Comparison of ENCODE assay signal across 9 cellular contexts in the genomic region with DNA sequence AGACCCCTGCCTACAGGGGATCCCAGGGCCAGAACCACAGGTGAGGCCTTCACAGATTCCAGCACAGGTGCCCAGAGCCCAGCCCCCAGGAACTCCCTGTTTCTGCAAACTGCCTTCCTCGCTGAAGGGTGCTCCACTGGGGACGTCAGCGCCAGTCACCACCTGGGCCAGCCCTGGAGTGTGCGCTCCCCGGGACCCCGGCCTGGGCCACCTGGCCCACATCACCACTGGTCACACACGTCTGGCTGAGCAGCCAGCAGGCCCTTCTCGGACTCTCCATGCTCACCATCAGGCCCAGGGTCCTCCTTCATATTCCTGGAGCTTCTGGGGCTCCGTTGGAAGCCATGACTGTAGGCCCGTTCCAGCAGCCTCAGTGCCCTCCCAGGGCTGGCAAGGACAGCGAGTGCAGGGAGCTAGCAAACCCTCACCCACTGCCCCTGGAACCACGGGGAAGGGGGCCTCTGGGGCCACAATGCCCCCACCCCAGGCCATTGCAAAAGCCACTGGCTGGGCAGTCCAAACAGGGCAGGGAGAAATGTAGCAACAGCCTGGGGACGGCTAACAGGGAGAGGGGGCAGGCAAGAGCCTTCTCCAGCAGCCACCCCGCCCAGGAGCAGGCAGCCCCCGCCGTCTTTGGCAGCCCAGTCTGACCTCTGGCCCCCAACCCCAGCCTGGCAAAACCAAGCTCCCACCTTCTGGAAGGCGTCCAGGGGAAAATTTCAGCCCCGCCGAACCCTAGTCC. TPM values are rescaled to one million over a fixed set of nuclear protein-coding genes. Genes with fewer than 3 reads are reported as not detected.
DNase-seq lines count a peak whose midpoint lies in the region; ATAC-seq lines count a peak whose summit lies in the region.
"Had no signal": no experiment of that assay in that cellular context is flagged by ENCODE, and none has a peak within 500 bp of the region (broad histone marks: within the 10 kb centered on the region; RNA-seq: fewer than 3 reads in every experiment).

No MANE protein-coding gene starts in this region.

- H3K9me3 ChIP-seq in iPS-18c (ENCODE audit: control insufficient read depth, insufficient read depth, low read length) (no peaks in the 10 kb centered on the region), subcutaneous abdominal adipose tissue (ENCODE audit: control insufficient read depth in 5 of 5, low read length in 5 of 5) (no peaks in the 10 kb centered on the region)

- H3K4me1 ChIP-seq in subcutaneous abdominal adipose tissue (ENCODE audit: control insufficient read depth in 5 of 5, insufficient read depth in 5 of 5, low read length in 5 of 5): peaks cover 2 to 90% (median 88%) of the 10 kb centered on the region in 5 donors

- H3K9me3 Mint-ChIP-seq in T-helper 1 cell treated with Interleukin-12 subunit alpha and Interleukin-12 subunit beta and Interleukin-4 antibody, amounts not matched to agents 30 μg/mL and 1 μg/mL, for 36 hours: no peaks in the 10 kb centered on the region
- no peaks in the 10 kb centered on the region for H3K9me3 Mint-ChIP-seq in activated T-helper 2 cell treated with anti-CD3 and anti-CD28 coated beads, Interferon-gamma antibody, Interleukin-2, Interleukin-4, amounts not matched to agents 10 μg/mL and 5 μg/mL and 100 μg/mL, durations not matched to agents 14 hours and 24 hours and 36 hours

- H3K27me3 Mint-ChIP-seq in T-helper 1 cell treated with Interleukin-12 subunit alpha and Interleukin-12 subunit beta and Interleukin-4 antibody, amounts not matched to agents 30 μg/mL and 1 μg/mL, for 36 hours (ENCODE audit: low read depth): peaks cover 4% of the 10 kb centered on the region
- H3K27me3 Mint-ChIP-seq in activated T-helper 2 cell treated with anti-CD3 and anti-CD28 coated beads, Interferon-gamma antibody, Interleukin-2, Interleukin-4, amounts not matched to agents 10 μg/mL and 5 μg/mL and 100 μg/mL, durations not matched to agents 14 hours and 24 hours and 36 hours (ENCODE audit: low read depth): no peaks in the 10 kb centered on the region

- no peaks in the 10 kb centered on the region for H3K27me3 ChIP-seq in subcutaneous abdominal adipose tissue (ENCODE audit: control insufficient read depth in 5 of 5, insufficient read depth in 4 of 5, low read length in 5 of 5)

- no peaks in the 10 kb centered on the region for H3K36me3 Mint-ChIP-seq in T-helper 1 cell treated with Interleukin-12 subunit alpha and Interleukin-12 subunit beta and Interleukin-4 antibody, amounts not matched to agents 30 μg/mL and 1 μg/mL, for 36 hours (ENCODE audit: low read depth)
- no peaks in the 10 kb centered on the region for H3K36me3 Mint-ChIP-seq in activated T-helper 2 cell treated with anti-CD3 and anti-CD28 coated beads, Interferon-gamma antibody, Interleukin-2, Interleukin-4, amounts not matched to agents 10 μg/mL and 5 μg/mL and 100 μg/mL, durations not matched to agents 14 hours and 24 hours and 36 hours (ENCODE audit: low read depth)

- H3K27ac ChIP-seq in subcutaneous abdominal adipose tissue (ENCODE audit: low read depth, low read length): peak overlapping the region; percentile 86

- H3K27ac Mint-ChIP-seq in T-helper 1 cell treated with Interleukin-12 subunit alpha and Interleukin-12 subunit beta and Interleukin-4 antibody, amounts not matched to agents 30 μg/mL and 1 μg/mL, for 36 hours: no peak overlapping the region
- H3K27ac Mint-ChIP-seq in activated T-helper 2 cell treated with anti-CD3 and anti-CD28 coated beads, Interferon-gamma antibody, Interleukin-2, Interleukin-4, amounts not matched to agents 10 μg/mL and 5 μg/mL and 100 μg/mL, durations not matched to agents 14 hours and 24 hours and 36 hours: peak overlapping the region; percentile 38

- H3K4me3 ChIP-seq in iPS-18c (ENCODE audit: insufficient read depth, low read depth, low read length) (peak overlapping the region; percentile 71), subcutaneous abdominal adipose tissue (ENCODE audit: low read depth in 1 of 5, low read length in 5 of 5) (peak overlapping the region; percentile 60 to 93 (median 79))

- no peaks in the 10 kb centered on the region for H3K4me1 Mint-ChIP-seq in T-helper 1 cell treated with Interleukin-12 subunit alpha and Interleukin-12 subunit beta and Interleukin-4 antibody, amounts not matched to agents 30 μg/mL and 1 μg/mL, for 36 hours (ENCODE audit: low read depth)
- H3K4me1 Mint-ChIP-seq in activated T-helper 2 cell treated with anti-CD3 and anti-CD28 coated beads, Interferon-gamma antibody, Interleukin-2, Interleukin-4, amounts not matched to agents 10 μg/mL and 5 μg/mL and 100 μg/mL, durations not matched to agents 14 hours and 24 hours and 36 hours (ENCODE audit: low read depth): peaks cover 2% of the 10 kb centered on the region

- peak overlapping the region; percentile 75 for H3K4me3 Mint-ChIP-seq in T-helper 1 cell treated with Interleukin-12 subunit alpha and Interleukin-12 subunit beta and Interleukin-4 antibody, amounts not matched to agents 30 μg/mL and 1 μg/mL, for 36 hours
- peak overlapping the region; percentile 80 for H3K4me3 Mint-ChIP-seq in activated T-helper 2 cell treated with anti-CD3 and anti-CD28 coated beads, Interferon-gamma antibody, Interleukin-2, Interleukin-4, amounts not matched to agents 10 μg/mL and 5 μg/mL and 100 μg/mL, durations not matched to agents 14 hours and 24 hours and 36 hours (ENCODE audit: low read depth)

- peaks cover 0 to 8% (median 0%) of the 10 kb centered on the region in 5 donors for H3K36me3 ChIP-seq in subcutaneous abdominal adipose tissue (ENCODE audit: control insufficient read depth in 5 of 5, insufficient read depth in 5 of 5, low read length in 5 of 5)

- no peak for ATAC-seq in HG02970 (IDR thresholded peaks at IDR 0.05; ENCODE audit: low FRiP score, unreplicated experiment)

- peak overlapping the region in 4 of 5 donors; percentile 51 to 97 (median 88) for H3K9ac ChIP-seq in subcutaneous abdominal adipose tissue (ENCODE audit: low read length in 5 of 5)

- intact Hi-C loops in activated T-helper 2 cell treated with anti-CD3 and anti-CD28 coated beads, Interferon-gamma antibody, Interleukin-2, Interleukin-4, amounts not matched to agents 10 μg/mL and 5 μg/mL and 100 μg/mL, durations not matched to agents 14 hours and 24 hours and 36 hours (cut with micrococcal nuclease): no loop called here

- DNase-seq in T-helper 1 cell (no peak), RPMI8226 (no peak)
- DNase-seq in activated T-helper 2 cell treated with anti-CD3 and anti-CD28 coated beads, Interferon-gamma antibody, Interleukin-2, Interleukin-4, amounts not matched to agents 10 μg/mL and 5 μg/mL and 100 μg/mL, durations not matched to agents 14 hours and 24 hours and 36 hours (ENCODE audit: low spot score): no peak
- no peak for DNase-seq in stimulated activated CD4-positive, alpha-beta T cell treated with anti-CD3 and anti-CD28 coated beads, Interleukin-2, amount 100 ng/mL, for 24 hours

RNA-seq across cellular contexts. Expression of a gene that starts 1.3 kb away (rescaled TPM):
- total RNA-seq in activated T-helper 2 cell treated with anti-CD3 and anti-CD28 coated beads, Interferon-gamma antibody, Interleukin-2, Interleukin-4, amounts not matched to agents 10 μg/mL and 5 μg/mL and 100 μg/mL, durations not matched to agents 14 hours and 24 hours and 36 hours: 38.3 and 40.5 TPM in 2 replicates

RNA-seq across cellular contexts. Expression of a gene that starts 23.2 kb away (rescaled TPM):
- 2.6 and 2.8 TPM in 2 replicates for total RNA-seq in activated T-helper 2 cell treated with anti-CD3 and anti-CD28 coated beads, Interferon-gamma antibody, Interleukin-2, Interleukin-4, amounts not matched to agents 10 μg/mL and 5 μg/mL and 100 μg/mL, durations not matched to agents 14 hours and 24 hours and 36 hours

RNA-seq across cellular contexts. Expression of a gene that starts 26.4 kb away (rescaled TPM):
- 3.1 and 3.4 TPM in 2 replicates for total RNA-seq in activated T-helper 2 cell treated with anti-CD3 and anti-CD28 coated beads, Interferon-gamma antibody, Interleukin-2, Interleukin-4, amounts not matched to agents 10 μg/mL and 5 μg/mL and 100 μg/mL, durations not matched to agents 14 hours and 24 hours and 36 hours
- total RNA-seq: activated CD8-positive, alpha-beta memory T cell treated with anti-CD3 and anti-CD28 coated beads for 36 hours had no signal

RNA-seq across cellular contexts. Expression of a gene that starts 56.8 kb away (rescaled TPM):
- total RNA-seq in activated T-helper 2 cell treated with anti-CD3 and anti-CD28 coated beads, Interferon-gamma antibody, Interleukin-2, Interleukin-4, amounts not matched to agents 10 μg/mL and 5 μg/mL and 100 μg/mL, durations not matched to agents 14 hours and 24 hours and 36 hours: 1.2 and 1.7 TPM in 2 replicates
